Comparison of ENCODE assay signal across 21 cellular contexts in genomic region chr14:33464563-33464962, GRCh38.
"Had no signal": no experiment of that assay in that cellular context is flagged by ENCODE, and none has a peak within 500 bp of the region (broad histone marks: within the 10 kb centered on the region; RNA-seq: fewer than 3 reads in every experiment).

No MANE protein-coding gene starts in this region.

- DNase-seq: colonic mucosa; dermis blood vessel endothelial cell; effector memory CD8-positive, alpha-beta T cell; immature natural killer cell; islet precursor cell; kidney glomerular epithelial cell; left ventricle myocardium superior; lower lobe of right lung; naive B cell; stimulated activated CD4-positive, alpha-beta T cell treated with anti-CD3 and anti-CD28 coated beads, Interleukin-2, amount 100 ng/mL, for 24 hours; stimulated activated CD4-positive, alpha-beta T cell treated with anti-CD3 and anti-CD28 coated beads, Interleukin-4, amount 100 ng/mL, for 24 hours; stimulated activated naive CD8-positive, alpha-beta T cell treated with anti-CD3 and anti-CD28 coated beads, Interleukin-15, Interleukin-2, amounts not matched to agents 100 U/mL and 50 U/mL, for 24 hours; testis; tibial artery had no signal

- ATAC-seq: effector memory CD8-positive, alpha-beta T cell; left ventricle myocardium superior; lower lobe of right lung; natural killer cell treated with Interleukin-12 subunit alpha and Interleukin-12 subunit beta and Interleukin-15 and Interleukin-18, amount 100 ng/mL, for 72 hours; sciatic nerve; stimulated activated effector memory CD8-positive, alpha-beta T cell treated with anti-CD3 and anti-CD28 coated beads, Interleukin-12 subunit alpha, Interleukin-12 subunit beta, amount 100 ng/mL, for 72 hours; stimulated activated naive CD8-positive, alpha-beta T cell treated with anti-CD3 and anti-CD28 coated beads, Interleukin-15, Interleukin-2, amounts not matched to agents 100 U/mL and 50 U/mL, for 24 hours had no signal

- H3K9ac ChIP-seq: neural progenitor cell had no signal

- H3K4me3 ChIP-seq: colonic mucosa, lower lobe of right lung, neural progenitor cell, testis, tibial artery had no signal

- H3K27ac Mint-ChIP-seq: effector memory CD8-positive, alpha-beta T cell; immature natural killer cell; memory B cell; naive B cell; natural killer cell treated with Interleukin-12 subunit alpha and Interleukin-12 subunit beta and Interleukin-15 and Interleukin-18, amount 100 ng/mL, for 72 hours; neural progenitor cell; stimulated activated effector memory CD8-positive, alpha-beta T cell treated with anti-CD3 and anti-CD28 coated beads, Interleukin-12 subunit alpha, Interleukin-12 subunit beta, amount 100 ng/mL, for 72 hours; type B pancreatic cell had no signal

- H3K36me3 Mint-ChIP-seq: immature natural killer cell; memory B cell; naive B cell; natural killer cell treated with Interleukin-12 subunit alpha and Interleukin-12 subunit beta and Interleukin-15 and Interleukin-18, amount 100 ng/mL, for 72 hours; neural progenitor cell; stimulated activated effector memory CD8-positive, alpha-beta T cell treated with anti-CD3 and anti-CD28 coated beads, Interleukin-12 subunit alpha, Interleukin-12 subunit beta, amount 100 ng/mL, for 72 hours; type B pancreatic cell had no signal

- H3K4me1 ChIP-seq: colonic mucosa, lower lobe of right lung, testis had no signal

- H3K27me3 Mint-ChIP-seq: central memory CD8-positive, alpha-beta T cell; effector memory CD8-positive, alpha-beta T cell; memory B cell; naive B cell; natural killer cell treated with Interleukin-12 subunit alpha and Interleukin-12 subunit beta and Interleukin-15 and Interleukin-18, amount 100 ng/mL, for 72 hours had no signal

- H2AFZ ChIP-seq: neural progenitor cell had no signal

- H3K4me3 Mint-ChIP-seq: central memory CD8-positive, alpha-beta T cell; effector memory CD8-positive, alpha-beta T cell; immature natural killer cell; memory B cell; naive B cell; natural killer cell treated with Interleukin-12 subunit alpha and Interleukin-12 subunit beta and Interleukin-15 and Interleukin-18, amount 100 ng/mL, for 72 hours; neural progenitor cell; stimulated activated effector memory CD8-positive, alpha-beta T cell treated with anti-CD3 and anti-CD28 coated beads, Interleukin-12 subunit alpha, Interleukin-12 subunit beta, amount 100 ng/mL, for 72 hours; type B pancreatic cell had no signal

- H3K36me3 ChIP-seq: colonic mucosa, lower lobe of right lung, neural progenitor cell, tibial artery had no signal

- H3K9me3 ChIP-seq: colonic mucosa, lower lobe of right lung, testis, tibial artery had no signal

- H3K27me3 ChIP-seq: colonic mucosa, neural progenitor cell, testis, tibial artery had no signal

- H3K4me2 ChIP-seq: neural progenitor cell had no signal

- H3K4me1 Mint-ChIP-seq: central memory CD8-positive, alpha-beta T cell; immature natural killer cell; memory B cell; naive B cell; stimulated activated effector memory CD8-positive, alpha-beta T cell treated with anti-CD3 and anti-CD28 coated beads, Interleukin-12 subunit alpha, Interleukin-12 subunit beta, amount 100 ng/mL, for 72 hours had no signal

- H3K27ac ChIP-seq: colonic mucosa, lower lobe of right lung, neural progenitor cell, testis, tibial artery had no signal

- H3K9me3 Mint-ChIP-seq: effector memory CD8-positive, alpha-beta T cell; memory B cell; naive B cell; natural killer cell treated with Interleukin-12 subunit alpha and Interleukin-12 subunit beta and Interleukin-15 and Interleukin-18, amount 100 ng/mL, for 72 hours; neural progenitor cell; stimulated activated effector memory CD8-positive, alpha-beta T cell treated with anti-CD3 and anti-CD28 coated beads, Interleukin-12 subunit alpha, Interleukin-12 subunit beta, amount 100 ng/mL, for 72 hours; type B pancreatic cell had no signal
